8 cellular contexts compared by ENCODE assay signal in the genomic region with DNA sequence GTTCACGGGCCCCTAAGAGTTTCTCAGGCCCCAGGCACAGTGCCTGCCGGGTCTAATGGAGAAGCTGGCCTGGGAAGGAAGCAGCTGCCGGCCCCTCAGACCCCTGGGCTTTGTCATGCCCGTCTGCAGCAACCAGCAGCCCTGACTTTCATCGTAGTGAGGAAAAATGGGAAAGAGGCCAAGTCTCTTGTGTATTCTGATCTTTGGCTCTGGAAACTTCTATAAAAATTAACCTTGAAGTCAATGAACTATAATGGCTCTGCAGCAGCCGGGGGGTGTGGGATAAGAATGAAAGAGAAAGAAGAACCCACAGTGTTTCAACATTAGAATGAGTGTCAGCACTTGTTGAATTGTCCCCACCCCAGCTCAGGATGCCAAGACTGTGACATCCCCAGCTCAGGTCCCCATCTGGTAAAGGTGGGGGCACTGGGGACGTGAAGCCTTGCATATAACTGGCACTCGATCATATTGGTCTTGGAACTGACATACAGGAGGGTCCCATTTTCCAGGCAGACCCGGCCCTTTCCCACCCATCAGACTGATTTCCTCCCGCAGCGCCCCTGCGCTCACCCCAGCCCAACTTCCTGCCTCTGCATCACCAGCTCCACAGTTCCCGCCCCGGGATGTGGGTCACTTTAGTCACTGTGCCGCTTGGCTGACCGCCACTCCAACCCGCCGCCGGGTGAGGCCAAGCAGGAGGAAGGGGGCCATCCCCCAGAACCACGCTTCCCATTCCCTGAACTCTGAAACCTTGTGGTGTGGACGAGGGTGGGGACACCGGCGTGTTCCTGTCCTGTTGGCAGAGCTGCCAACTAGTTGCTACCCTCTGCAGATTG. TPM values are rescaled to one million over a fixed set of nuclear protein-coding genes. Genes with fewer than 3 reads are reported as not detected.
A peak's percentile ranks its signal among the peaks of the same experiment; 100 is the strongest.
DNase-seq lines count a peak whose midpoint lies in the region; ATAC-seq and TF ChIP-seq lines count a peak whose summit lies in the region.

No MANE protein-coding gene starts in this region.

- POLR2A ChIA-PET in naive thymus-derived CD4-positive, alpha-beta T cell (lab: Charles Lee), result no interaction called here

- intact Hi-C loops in naive thymus-derived CD4-positive, alpha-beta T cell (cut with micrococcal nuclease), result no loop called here

- peaks cover 0 to 13% (median 7%) of the 10 kb centered on the region in 5 donors for H3K27me3 Mint-ChIP-seq in naive thymus-derived CD4-positive, alpha-beta T cell

- peak; percentile 64 for DNase-seq in SKM-1 treated with dmso at 0.1 percent for 144 hours (lab: John Stamatoyannopoulos, UW; ENCODE audit: unreplicated experiment)
- peak; percentile 30 for DNase-seq in epithelial cell of esophagus (ENCODE audit: low read depth)
- peak in 2 of 9 donors; percentile 31 to 54 for DNase-seq in naive thymus-derived CD4-positive, alpha-beta T cell
- no peak for DNase-seq in NAMALWA (ENCODE audit: low spot score)
- DNase-seq in NCI-H1694 treated with DMSO at 0.1 percent for 48 hours (lab: John Stamatoyannopoulos, UW), result no peak

- no peak overlapping the region for H3K4me3 ChIP-seq in epithelial cell of esophagus (ENCODE audit: low read length)
- no peak overlapping the region for H3K4me3 ChIP-seq in naive thymus-derived CD4-positive, alpha-beta T cell (ENCODE audit: low read length)

- peak overlapping the region in 1 of 9 donors; percentile 91 for H3K27ac Mint-ChIP-seq in naive thymus-derived CD4-positive, alpha-beta T cell

- H3K27me3 ChIP-seq in naive thymus-derived CD4-positive, alpha-beta T cell (ENCODE audit: control insufficient read depth in 2 of 2, insufficient read depth in 2 of 2, low read length in 2 of 2), result no peaks in the 10 kb centered on the region

- CTCF ChIA-PET in naive thymus-derived CD4-positive, alpha-beta T cell (lab: Charles Lee), result no interaction called here

- H3K4me1 ChIP-seq in naive thymus-derived CD4-positive, alpha-beta T cell (ENCODE audit: control insufficient read depth in 2 of 2, insufficient read depth in 2 of 2, low read length in 2 of 2), result no peaks in the 10 kb centered on the region

- no peaks in the 10 kb centered on the region for H3K36me3 ChIP-seq in naive thymus-derived CD4-positive, alpha-beta T cell (ENCODE audit: control insufficient read depth in 2 of 3, insufficient read depth in 3 of 3, low read length in 3 of 3)

- ATAC-seq in HG03066 (IDR thresholded peaks at IDR 0.05; ENCODE audit: low read depth, unreplicated experiment), result peak; percentile 54
- peak; percentile 88 for ATAC-seq in naive thymus-derived CD4-positive, alpha-beta T cell
- ATAC-seq in GM21786 (IDR thresholded peaks at IDR 0.05; ENCODE audit: unreplicated experiment), result no peak

- H3K9me3 ChIP-seq in naive thymus-derived CD4-positive, alpha-beta T cell (ENCODE audit: control insufficient read depth in 2 of 3, low read length in 3 of 3), result no peaks in the 10 kb centered on the region

- H3K9me3 Mint-ChIP-seq in naive thymus-derived CD4-positive, alpha-beta T cell, result peaks cover 0 to 3% (median 0%) of the 10 kb centered on the region in 11 donors

- no peak for TF ChIP-seq CTCF in epithelial cell of esophagus (IDR thresholded peaks at IDR 0.05; ENCODE audit: insufficient read depth, low read depth, low read length, missing control alignments)

- H3K4me1 Mint-ChIP-seq in naive thymus-derived CD4-positive, alpha-beta T cell, result peaks cover 10 to 17% (median 15%) of the 10 kb centered on the region in 7 donors

- H3K36me3 Mint-ChIP-seq in naive thymus-derived CD4-positive, alpha-beta T cell, result no peaks in the 10 kb centered on the region

- TF ChIP-seq POLR2A in GM15510 (IDR thresholded peaks at IDR 0.05; ENCODE audit: borderline replicate concordance, extremely low read depth, insufficient read length), result peak; percentile 37

- peak overlapping the region in 8 of 10 donors; percentile 1 to 82 (median 54) for H3K4me3 Mint-ChIP-seq in naive thymus-derived CD4-positive, alpha-beta T cell

- H3K27ac ChIP-seq in naive thymus-derived CD4-positive, alpha-beta T cell (ENCODE audit: low read depth, low read length), result no peak overlapping the region

RNA-seq across cellular contexts. Expression of gene TGM2, which starts 12.7 kb away (rescaled TPM):
- total RNA-seq in naive thymus-derived CD4-positive, alpha-beta T cell, result under 1 TPM; 0.11 to 0.94 (median 0.19) TPM
- polyA plus RNA-seq in naive thymus-derived CD4-positive, alpha-beta T cell, result not detected

Comparison
In these comparisons a context has a peak if more than half of its experiments do, and no peak if none do; other contexts are left out.
1. DNase-seq: peak in SKM-1 treated with dmso at 0.1 percent for 144 hours (single experiment) and epithelial cell of esophagus (single experiment); none in NAMALWA (single experiment) and NCI-H1694 treated with DMSO at 0.1 percent for 48 hours (single experiment).